ENCODE assay signal across 17 cellular contexts in the genomic region with DNA sequence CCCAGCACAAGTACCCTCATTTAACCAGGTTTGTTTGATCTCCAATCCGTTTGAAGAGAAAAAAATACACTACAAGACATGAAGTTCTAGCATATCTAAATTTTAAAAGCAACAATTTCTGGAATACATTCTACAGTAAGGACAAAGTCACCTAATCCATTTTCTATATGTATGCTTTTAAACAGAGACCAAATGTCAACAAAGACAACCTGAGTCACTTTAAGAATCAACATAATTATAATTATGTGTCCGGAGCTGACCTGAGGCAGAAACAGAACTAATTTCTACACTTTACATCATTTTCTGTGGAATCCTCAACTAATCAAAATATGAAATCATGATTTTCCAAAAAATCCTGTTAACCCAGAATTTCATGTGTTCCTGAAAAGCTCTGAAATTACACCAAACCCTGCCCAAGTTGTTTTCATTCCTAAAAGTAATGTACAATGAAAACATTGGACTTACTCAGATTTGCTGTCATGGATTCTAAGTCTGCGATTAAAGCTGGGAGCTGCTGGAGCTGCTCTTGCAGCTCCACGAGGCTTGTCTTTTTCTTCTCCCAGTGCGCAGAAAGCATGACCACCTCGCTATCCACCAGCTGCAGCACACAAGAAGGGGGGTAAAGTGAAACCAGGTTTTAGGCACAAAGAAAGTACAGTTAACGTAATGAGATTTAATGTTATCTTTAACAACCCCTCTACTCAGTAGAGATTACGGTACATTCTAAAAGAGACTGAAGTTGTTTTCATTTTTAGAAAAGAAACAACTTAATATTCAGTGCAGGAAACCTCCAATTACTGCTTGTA. TPM values are rescaled to one million over a fixed set of nuclear protein-coding genes. Genes with fewer than 3 reads are reported as not detected.
DNase-seq lines count a peak whose midpoint lies in the region; ATAC-seq, FAIRE-seq and TF ChIP-seq lines count a peak whose summit lies in the region.
"Had no signal": no experiment of that assay in that cellular context is flagged by ENCODE, and none has a peak within 500 bp of the region (broad histone marks: within the 10 kb centered on the region; RNA-seq: fewer than 3 reads in every experiment).

No MANE protein-coding gene starts in this region.

- peaks cover 1 to 9% of the 10 kb centered on the region in 2 donors for H3K36me3 Mint-ChIP-seq in activated T-cell treated with anti-CD3 and anti-CD28 coated beads, Interleukin-2, amount 50 U/mL, for 72 hours (ENCODE audit: insufficient read depth in 2 of 2)
- peaks cover 39% of the 10 kb centered on the region for H3K36me3 Mint-ChIP-seq in activated T-cell treated with anti-CD3 and anti-CD28 coated beads, Interleukin-2, amount 50 U/mL, for 24 hours (ENCODE audit: low read depth)
- H3K36me3 Mint-ChIP-seq in astrocyte (ENCODE audit: low read depth, unreplicated experiment) = no peaks in the 10 kb centered on the region
- H3K36me3 Mint-ChIP-seq in memory B cell = peaks cover 4% of the 10 kb centered on the region
- H3K36me3 Mint-ChIP-seq in type B pancreatic cell = no peaks in the 10 kb centered on the region

- H3K27me3 ChIP-seq in astrocyte (ENCODE audit: insufficient read depth, low read length) = no peaks in the 10 kb centered on the region
- H3K27me3 ChIP-seq: MG63, testis had no signal

- no peaks in the 10 kb centered on the region for H3K79me2 ChIP-seq in astrocyte (ENCODE audit: insufficient read depth, low read length)

- H4K20me1 ChIP-seq in astrocyte (ENCODE audit: insufficient read depth, low read length) = peaks cover 10% of the 10 kb centered on the region

- no peak overlapping the region for H3K9ac ChIP-seq in astrocyte (ENCODE audit: low read length)

- H3K36me3 ChIP-seq in astrocyte (ENCODE audit: insufficient read depth, low read length) = no peaks in the 10 kb centered on the region
- H3K36me3 ChIP-seq: MG63 had no signal

- intact Hi-C loops in posterior vena cava (cut with DNase I) = loop anchor here in 1 of 2 donors (10.0 kb wide), 1 partner anchor 1492 kb away; no protein-coding TSS in a partner anchor

- no peak for DNase-seq in activated T-cell treated with anti-CD3 and anti-CD28 coated beads, Interleukin-2, amount 50 U/mL, for 72 hours
- no peak for DNase-seq in activated T-cell treated with anti-CD3 and anti-CD28 coated beads, Interleukin-2, amount 50 U/mL, for 24 hours
- DNase-seq in astrocyte (ENCODE audit: low read depth) (no peak), memory B cell (ENCODE audit: low spot score in 2 of 2) (no peak), type B pancreatic cell (ENCODE audit: extremely low spot score, unreplicated experiment) (no peak), posterior vena cava (ENCODE audit: low spot score) (no peak)
- no peak for DNase-seq in activated CD8-positive, alpha-beta memory T cell treated with anti-CD3 and anti-CD28 coated beads, Interleukin-2, amount 50 U/mL, for 48 hours
- DNase-seq: activated effector memory CD4-positive, alpha-beta T cell treated with Interleukin-2 at 50 U/mL for 16 hours; MG63; NCI-H187 treated with DMSO at 0.1 percent for 48 hours; NCI-H524 treated with DMSO at 0.1 percent for 48 hours; right cardiac atrium; testis had no signal

- peak overlapping the region; percentile 24 for H3K4me2 ChIP-seq in astrocyte (ENCODE audit: low read length)

- no peaks in the 10 kb centered on the region for H3K9me3 Mint-ChIP-seq in activated T-cell treated with anti-CD3 and anti-CD28 coated beads, Interleukin-2, amount 50 U/mL, for 72 hours
- no peaks in the 10 kb centered on the region for H3K9me3 Mint-ChIP-seq in activated T-cell treated with anti-CD3 and anti-CD28 coated beads, Interleukin-2, amount 50 U/mL, for 24 hours
- H3K9me3 Mint-ChIP-seq in astrocyte (ENCODE audit: unreplicated experiment) (no peaks in the 10 kb centered on the region), memory B cell (no peaks in the 10 kb centered on the region), type B pancreatic cell (no peaks in the 10 kb centered on the region)
- H3K9me3 Mint-ChIP-seq: neural crest cell had no signal

- TF ChIP-seq CTCF in astrocyte (IDR thresholded peaks at IDR 0.05; ENCODE audit: insufficient read depth, low read depth, low read length) (no peak), type B pancreatic cell (conservative IDR thresholded peaks at IDR 0.05) (no peak)

- H3K27ac ChIP-seq in astrocyte (ENCODE audit: low read depth, low read length) = no peak overlapping the region
- H3K27ac ChIP-seq: testis had no signal

- H2AFZ ChIP-seq in astrocyte (ENCODE audit: low read depth, low read length) = no peak overlapping the region

- no peaks in the 10 kb centered on the region for H3K9me3 ChIP-seq in astrocyte (ENCODE audit: insufficient read depth, low read depth, low read length)
- H3K9me3 ChIP-seq: MG63, testis had no signal

- H3K4me1 Mint-ChIP-seq in activated T-cell treated with anti-CD3 and anti-CD28 coated beads, Interleukin-2, amount 50 U/mL, for 72 hours (ENCODE audit: low read depth) = peaks cover 55% of the 10 kb centered on the region
- peaks cover 78% of the 10 kb centered on the region for H3K4me1 Mint-ChIP-seq in activated T-cell treated with anti-CD3 and anti-CD28 coated beads, Interleukin-2, amount 50 U/mL, for 24 hours (ENCODE audit: low read depth)
- H3K4me1 Mint-ChIP-seq in astrocyte (ENCODE audit: low read depth, unreplicated experiment) (peaks cover 2% of the 10 kb centered on the region), memory B cell (peaks cover 5% of the 10 kb centered on the region), type B pancreatic cell (ENCODE audit: unreplicated experiment) (peaks cover 30% of the 10 kb centered on the region)
- H3K4me1 Mint-ChIP-seq: neural crest cell had no signal

- no peak for ATAC-seq in activated T-cell treated with anti-CD3 and anti-CD28 coated beads, Interleukin-2, amount 50 U/mL, for 72 hours (replicated peaks in 1 of 2)
- ATAC-seq in memory B cell (ENCODE audit: low read depth) (no peak), HG03378 (IDR thresholded peaks at IDR 0.05; ENCODE audit: unreplicated experiment) (no peak)
- ATAC-seq: right cardiac atrium had no signal

- H3K4me3 Mint-ChIP-seq in activated T-cell treated with anti-CD3 and anti-CD28 coated beads, Interleukin-2, amount 50 U/mL, for 72 hours = peak overlapping the region; percentile 20
- no peak overlapping the region for H3K4me3 Mint-ChIP-seq in activated T-cell treated with anti-CD3 and anti-CD28 coated beads, Interleukin-2, amount 50 U/mL, for 24 hours
- no peak overlapping the region for H3K4me3 Mint-ChIP-seq in astrocyte (ENCODE audit: unreplicated experiment)
- no peak overlapping the region for H3K4me3 Mint-ChIP-seq in memory B cell
- peak overlapping the region; percentile 16 for H3K4me3 Mint-ChIP-seq in type B pancreatic cell
- H3K4me3 Mint-ChIP-seq: neural crest cell had no signal

- no peak overlapping the region for H3K4me3 ChIP-seq in astrocyte (ENCODE audit: insufficient read depth, low read depth, low read length)
- H3K4me3 ChIP-seq: MG63, testis had no signal

- H3K4me1 ChIP-seq in astrocyte (ENCODE audit: insufficient read depth, low read length) = peaks cover 4% of the 10 kb centered on the region

- no peak overlapping the region for H3K27ac Mint-ChIP-seq in activated T-cell treated with anti-CD3 and anti-CD28 coated beads, Interleukin-2, amount 50 U/mL, for 72 hours
- H3K27ac Mint-ChIP-seq in activated T-cell treated with anti-CD3 and anti-CD28 coated beads, Interleukin-2, amount 50 U/mL, for 24 hours = no peak overlapping the region
- no peak overlapping the region for H3K27ac Mint-ChIP-seq in astrocyte (ENCODE audit: unreplicated experiment)
- peak overlapping the region; percentile 85 for H3K27ac Mint-ChIP-seq in memory B cell
- peak overlapping the region; percentile 32 for H3K27ac Mint-ChIP-seq in type B pancreatic cell

- peak; percentile 55 for FAIRE-seq in astrocyte (lab: Jason Lieb, UNC)
- FAIRE-seq: H1, RCC 7860 had no signal

- no peaks in the 10 kb centered on the region for H3K27me3 Mint-ChIP-seq in activated T-cell treated with anti-CD3 and anti-CD28 coated beads, Interleukin-2, amount 50 U/mL, for 72 hours (ENCODE audit: low read depth)
- no peaks in the 10 kb centered on the region for H3K27me3 Mint-ChIP-seq in activated T-cell treated with anti-CD3 and anti-CD28 coated beads, Interleukin-2, amount 50 U/mL, for 24 hours
- no peaks in the 10 kb centered on the region for H3K27me3 Mint-ChIP-seq in astrocyte (ENCODE audit: low read depth, unreplicated experiment)
- H3K27me3 Mint-ChIP-seq in memory B cell = no peaks in the 10 kb centered on the region
- no peaks in the 10 kb centered on the region for H3K27me3 Mint-ChIP-seq in type B pancreatic cell

RNA-seq across cellular contexts. Expression of a gene that starts 35.7 kb away (rescaled TPM):
- 10 to 100 TPM; 24.5 to 27.1 TPM for total RNA-seq in activated T-cell treated with anti-CD3 and anti-CD28 coated beads, Interleukin-2, amount 50 U/mL, for 72 hours
- 11.6 and 13.0 TPM in 2 replicates for total RNA-seq in astrocyte
- total RNA-seq in type B pancreatic cell (ENCODE audit: low replicate concordance) = 9.4 and 11.6 TPM in 2 replicates
- total RNA-seq in posterior vena cava = 10 to 100 TPM; 15.8 to 22.3 TPM

Comparison
In these comparisons a context has a peak if more than half of its experiments do, and no peak if none do; other contexts are left out.
1. H3K4me3 Mint-ChIP-seq: peak in activated T-cell treated with anti-CD3 and anti-CD28 coated beads, Interleukin-2, amount 50 U/mL, for 72 hours (2 of 2) and type B pancreatic cell (single experiment); none in activated T-cell treated with anti-CD3 and anti-CD28 coated beads, Interleukin-2, amount 50 U/mL, for 24 hours (single experiment), astrocyte (single experiment) and memory B cell (single experiment).
2. H3K27ac Mint-ChIP-seq: peak in memory B cell (single experiment) and type B pancreatic cell (single experiment); none in activated T-cell treated with anti-CD3 and anti-CD28 coated beads, Interleukin-2, amount 50 U/mL, for 72 hours (single experiment), activated T-cell treated with anti-CD3 and anti-CD28 coated beads, Interleukin-2, amount 50 U/mL, for 24 hours (single experiment) and astrocyte (single experiment).